In genomic region chr19:39355253-39355652, GRCh38 we compare ENCODE assay signal across 21 cellular contexts. TPM values are rescaled to one million over a fixed set of nuclear protein-coding genes. Genes with fewer than 3 reads are reported as not detected.
DNase-seq lines count a peak whose midpoint lies in the region; ATAC-seq, FAIRE-seq and TF ChIP-seq lines count a peak whose summit lies in the region.
"Had no signal": no experiment of that assay in that cellular context is flagged by ENCODE, and none has a peak within 500 bp of the region (broad histone marks: within the 10 kb centered on the region; RNA-seq: fewer than 3 reads in every experiment).

No MANE protein-coding gene starts in this region.

- no peaks in the 10 kb centered on the region for H4K20me1 ChIP-seq in HepG2 (ENCODE audit: insufficient read depth, low read length)

- POLR2A ChIA-PET in HepG2 (lab: Yijun Ruan, JAX), result interaction anchor here (1.4 kb wide), 1 partner anchor 36 kb away, joined by 4 read pairs; the partner anchor contains the start of genes MED29 and PAF1

- TF ChIP-seq RAD21 in HepG2 (CRISPR knock-in tag; IDR thresholded peaks at IDR 0.05), result no peak

- no peak overlapping the region for H3K9ac ChIP-seq in HepG2 (ENCODE audit: insufficient read depth, low read depth, low read length)
- H3K9ac ChIP-seq: BLaER1 had no signal

- H3K36me3 Mint-ChIP-seq in stimulated activated effector memory CD8-positive, alpha-beta T cell treated with anti-CD3 and anti-CD28 coated beads, Interleukin-12 subunit alpha, Interleukin-12 subunit beta, amount 100 ng/mL, for 72 hours, result peaks cover 88% of the 10 kb centered on the region
- peaks cover 24% of the 10 kb centered on the region for H3K36me3 Mint-ChIP-seq in natural killer cell treated with Interleukin-12 subunit alpha and Interleukin-12 subunit beta and Interleukin-15 and Interleukin-18, amount 100 ng/mL, for 72 hours

- no TSS peak for BruUV-seq in HepG2 (replicated peaks; lab: Mats Ljungman, UMichigan)

- no peaks in the 10 kb centered on the region for H3K4me1 ChIP-seq in HepG2 (ENCODE audit: insufficient read depth, low read length)

- whole genome bisulfite sequencing in HepG2 (ENCODE audit: low lambda C conversion rate), result 97% methylated on average over 4 of the region's 5 CpGs

- H3K36me3 ChIP-seq in HepG2 (replicated peaks in 1 of 2; ENCODE audit: control insufficient read depth in 1 of 2, insufficient read depth in 2 of 2, low read length in 2 of 2), result peaks cover 24 to 73% of the 10 kb centered on the region in 2 experiments

- H3K9me3 Mint-ChIP-seq in stimulated activated effector memory CD8-positive, alpha-beta T cell treated with anti-CD3 and anti-CD28 coated beads, Interleukin-12 subunit alpha, Interleukin-12 subunit beta, amount 100 ng/mL, for 72 hours, result no peaks in the 10 kb centered on the region
- no peaks in the 10 kb centered on the region for H3K9me3 Mint-ChIP-seq in natural killer cell treated with Interleukin-12 subunit alpha and Interleukin-12 subunit beta and Interleukin-15 and Interleukin-18, amount 100 ng/mL, for 72 hours
- H3K9me3 Mint-ChIP-seq: CD4-positive, alpha-beta memory T cell had no signal

- intact Hi-C loops in HepG2 (cut with micrococcal nuclease; ENCODE audit: unreplicated experiment), result no loop called here

- H3K4me3 Mint-ChIP-seq in stimulated activated effector memory CD8-positive, alpha-beta T cell treated with anti-CD3 and anti-CD28 coated beads, Interleukin-12 subunit alpha, Interleukin-12 subunit beta, amount 100 ng/mL, for 72 hours, result no peak overlapping the region
- H3K4me3 Mint-ChIP-seq in natural killer cell treated with Interleukin-12 subunit alpha and Interleukin-12 subunit beta and Interleukin-15 and Interleukin-18, amount 100 ng/mL, for 72 hours, result no peak overlapping the region
- H3K4me3 Mint-ChIP-seq: CD4-positive, alpha-beta memory T cell had no signal

- TF ChIP-seq POLR2A in HepG2 (IDR thresholded peaks at IDR 0.05; ENCODE audit: insufficient read depth in 1 of 2, low read depth in 2 of 2, low read length in 2 of 2), result no peak

- H3K79me2 ChIP-seq in HepG2 (ENCODE audit: insufficient read depth, low read length), result no peaks in the 10 kb centered on the region

- no peak for FAIRE-seq in HepG2 (lab: Jason Lieb, UNC)
- FAIRE-seq: A204.1, RCC 7860 had no signal

- peaks cover 17% of the 10 kb centered on the region for H3K4me1 Mint-ChIP-seq in stimulated activated effector memory CD8-positive, alpha-beta T cell treated with anti-CD3 and anti-CD28 coated beads, Interleukin-12 subunit alpha, Interleukin-12 subunit beta, amount 100 ng/mL, for 72 hours
- H3K4me1 Mint-ChIP-seq in natural killer cell treated with Interleukin-12 subunit alpha and Interleukin-12 subunit beta and Interleukin-15 and Interleukin-18, amount 100 ng/mL, for 72 hours (ENCODE audit: low read depth in 2 of 2), result peaks cover 13 to 15% of the 10 kb centered on the region in 2 donors

- CTCF ChIA-PET in HepG2 (lab: Yijun Ruan, JAX; ENCODE audit: low intra/inter-chr PET ratio, low total read pairs), result no interaction called here

- no peaks in the 10 kb centered on the region for H3K27me3 Mint-ChIP-seq in natural killer cell treated with Interleukin-12 subunit alpha and Interleukin-12 subunit beta and Interleukin-15 and Interleukin-18, amount 100 ng/mL, for 72 hours
- H3K27me3 Mint-ChIP-seq: CD4-positive, alpha-beta memory T cell had no signal

- ATAC-seq in stimulated activated effector memory CD8-positive, alpha-beta T cell treated with anti-CD3 and anti-CD28 coated beads, Interleukin-12 subunit alpha, Interleukin-12 subunit beta, amount 100 ng/mL, for 72 hours, result no peak
- no peak for ATAC-seq in natural killer cell treated with Interleukin-12 subunit alpha and Interleukin-12 subunit beta and Interleukin-15 and Interleukin-18, amount 100 ng/mL, for 72 hours
- no peak for ATAC-seq in HepG2
- ATAC-seq: Right ventricle myocardium inferior had no signal

- in situ Hi-C loops in HepG2 (cut with HindIII; ENCODE audit: extremely low pct_ligation_motif_present, low pct_unique_long_range_greater_than_20kb), result no loop called here

- TF ChIP-seq EP300 in HepG2 (IDR thresholded peaks at IDR 0.05; ENCODE audit: low read depth in 2 of 2, low read length in 2 of 2) (no peak), HepG2 (CRISPR knock-in tag; IDR thresholded peaks at IDR 0.05; ENCODE audit: borderline replicate concordance) (no peak)

- H3K27ac ChIP-seq in layer of hippocampus (ENCODE audit: low read depth, low read length) (peak overlapping the region; percentile 52), HepG2 (ENCODE audit: extremely low read length, insufficient read depth, low read length) (no peak overlapping the region)
- H3K27ac ChIP-seq: BLaER1 had no signal

- H3K4me2 ChIP-seq in HepG2 (ENCODE audit: low read depth, low read length), result no peak overlapping the region
- H3K4me2 ChIP-seq: BLaER1 had no signal

- H3K9me3 ChIP-seq in HepG2 (ENCODE audit: low read length), result no peaks in the 10 kb centered on the region
- H3K9me3 ChIP-seq: BLaER1 had no signal

- H3K27ac Mint-ChIP-seq in stimulated activated effector memory CD8-positive, alpha-beta T cell treated with anti-CD3 and anti-CD28 coated beads, Interleukin-12 subunit alpha, Interleukin-12 subunit beta, amount 100 ng/mL, for 72 hours, result peak overlapping the region; percentile 23
- no peak overlapping the region for H3K27ac Mint-ChIP-seq in natural killer cell treated with Interleukin-12 subunit alpha and Interleukin-12 subunit beta and Interleukin-15 and Interleukin-18, amount 100 ng/mL, for 72 hours

- no peaks in the 10 kb centered on the region for H3K27me3 ChIP-seq in layer of hippocampus (ENCODE audit: control insufficient read depth, insufficient read depth, low read length)
- H3K27me3 ChIP-seq in HepG2 (ENCODE audit: control insufficient read depth in 1 of 2, insufficient read depth in 2 of 2, low read length in 2 of 2), result no peaks in the 10 kb centered on the region
- H3K27me3 ChIP-seq: BLaER1 had no signal

- no peak overlapping the region for H2AFZ ChIP-seq in HepG2 (ENCODE audit: low read length)

- peak; percentile 79 for DNase-seq in Ammon's horn (ENCODE audit: low spot score)
- DNase-seq in anterior cingulate cortex (lab: John Stamatoyannopoulos, UW), result peak in 37 of 58 donors; percentile 6 to 83 (median 48)
- DNase-seq in stimulated activated effector memory CD8-positive, alpha-beta T cell treated with anti-CD3 and anti-CD28 coated beads, Interleukin-12 subunit alpha, Interleukin-12 subunit beta, amount 100 ng/mL, for 72 hours (ENCODE audit: low spot score in 2 of 2), result no peak
- no peak for DNase-seq in natural killer cell treated with Interleukin-12 subunit alpha and Interleukin-12 subunit beta and Interleukin-15 and Interleukin-18, amount 100 ng/mL, for 72 hours (ENCODE audit: low spot score)
- no peak for DNase-seq in HepG2 (ENCODE audit: low spot score)
- no peak for DNase-seq in dedifferentiated amniotic fluid mesenchymal stem cell (ENCODE audit: extremely low spot score)
- DNase-seq: Calu3; CD4-positive, alpha-beta memory T cell; GF-D8; NCI-H1092 treated with DMSO at 0.1 percent for 48 hours; NCI-H146; NCI-H2029 treated with DMSO at 0.1 percent for 48 hours; NCI-H2171; NK-92 treated with Interleukin-12 subunit alpha and Interleukin-12 subunit beta, amount 100 ng/mL, for 24 hours had no signal

- TF ChIP-seq CTCF in HepG2 (CRISPR knock-in tag; IDR thresholded peaks at IDR 0.05), result no peak

- H3K4me3 ChIP-seq in HepG2 (replicated peaks in 1 of 3; ENCODE audit: insufficient read depth in 1 of 3, low read depth in 2 of 3, low read length in 3 of 3), result no peak overlapping the region
- H3K4me3 ChIP-seq: BLaER1, K562 had no signal

RNA-seq across cellular contexts. Expression of gene SAMD4B, which starts 13.0 kb away (rescaled TPM):
- total RNA-seq in natural killer cell treated with Interleukin-12 subunit alpha and Interleukin-12 subunit beta and Interleukin-15 and Interleukin-18, amount 100 ng/mL, for 72 hours, result 10 to 100 TPM; 81.4 to 95.5 TPM
- total RNA-seq in HepG2 (2016; rRNA removed; fragmentation: Illumina TruSeq; extraction: Trizol), result 26.0 and 29.1 TPM in 2 replicates
- total RNA-seq in HepG2 (2016; cell fraction: cytosol; rRNA removed; fragmentation: Illumina TruSeq; extraction: Trizol; ENCODE audit: low read depth), result 7.2 and 7.4 TPM in 2 replicates
- 25.8 and 26.5 TPM in 2 replicates for total RNA-seq in HepG2 (2016; cell fraction: insoluble cytoplasmic fraction; rRNA removed; fragmentation: Illumina TruSeq; extraction: Trizol)
- total RNA-seq in HepG2 (2016; cell fraction: membrane; rRNA removed; fragmentation: Illumina TruSeq; extraction: Trizol), result 26.3 and 30.4 TPM in 2 replicates
- 21.5 and 28.0 TPM in 2 replicates for total RNA-seq in HepG2 (2016; cell fraction: nucleus; rRNA removed; fragmentation: Illumina TruSeq; extraction: Trizol)
- polyA plus RNA-seq in HepG2 (2011; rRNA removed), result 31.8 and 37.7 TPM in 2 replicates
- polyA plus RNA-seq in HepG2 (2011; cell fraction: cytosol; rRNA removed), result 15.3 and 21.3 TPM in 2 replicates
- 70.1 and 82.6 TPM in 2 replicates for polyA plus RNA-seq in HepG2 (2011; cell fraction: nucleus; rRNA removed)
- 35.6 and 45.7 TPM in 2 replicates for polyA plus RNA-seq in HepG2 (2012)
- 7.6 and 8.0 TPM in 2 replicates for polyA plus RNA-seq in HepG2 (2016; cell fraction: cytosol; fragmentation: Illumina TruSeq; extraction: Trizol; ENCODE audit: low read depth)
- polyA plus RNA-seq in HepG2 (2016; cell fraction: insoluble cytoplasmic fraction; fragmentation: Illumina TruSeq; extraction: Trizol; ENCODE audit: low read depth), result 33.5 and 49.3 TPM in 2 replicates
- 31.4 and 33.2 TPM in 2 replicates for polyA plus RNA-seq in HepG2 (2016; cell fraction: membrane; fragmentation: Illumina TruSeq; extraction: Trizol; ENCODE audit: low read depth)
- polyA plus RNA-seq in HepG2 (2016; cell fraction: nucleus; fragmentation: Illumina TruSeq; extraction: Trizol; ENCODE audit: insufficient read depth, low read depth), result 81.0 and 81.2 TPM in 2 replicates
- polyA minus RNA-seq in HepG2 (2011; rRNA and poly(A)+ RNA removed; ENCODE audit: low replicate concordance), result 63.3 and 83.3 TPM in 2 replicates
- 21.3 and 24.8 TPM in 2 replicates for polyA minus RNA-seq in HepG2 (2011; cell fraction: cytosol; rRNA and poly(A)+ RNA removed)
- 25.0 and 25.6 TPM in 2 replicates for polyA minus RNA-seq in HepG2 (2011; cell fraction: nucleus; rRNA and poly(A)+ RNA removed)

RNA-seq across cellular contexts. Expression of gene GMFG, which starts 19.4 kb away (rescaled TPM):
- 100 to 1,000 TPM; 185 to 242 TPM for total RNA-seq in natural killer cell treated with Interleukin-12 subunit alpha and Interleukin-12 subunit beta and Interleukin-15 and Interleukin-18, amount 100 ng/mL, for 72 hours
- 1.1 TPM in 1 of 2 replicates, not detected in the other for total RNA-seq in HepG2 (2016; rRNA removed; fragmentation: Illumina TruSeq; extraction: Trizol)
- 0.88 TPM in 1 of 2 replicates, not detected in the other for total RNA-seq in HepG2 (2016; cell fraction: cytosol; rRNA removed; fragmentation: Illumina TruSeq; extraction: Trizol; ENCODE audit: low read depth)
- total RNA-seq in HepG2 (2016; cell fraction: insoluble cytoplasmic fraction; rRNA removed; fragmentation: Illumina TruSeq; extraction: Trizol), result 0.35 and 1.1 TPM in 2 replicates
- 0.46 TPM in 1 of 2 replicates, not detected in the other for total RNA-seq in HepG2 (2016; cell fraction: membrane; rRNA removed; fragmentation: Illumina TruSeq; extraction: Trizol)
- total RNA-seq in HepG2 (2016; cell fraction: nucleus; rRNA removed; fragmentation: Illumina TruSeq; extraction: Trizol), result not detected in 2 replicates
- 7.5 and 7.9 TPM in 2 replicates for polyA plus RNA-seq in HepG2 (2011; rRNA removed)
- polyA plus RNA-seq in HepG2 (2011; cell fraction: cytosol; rRNA removed), result 5.3 and 8.4 TPM in 2 replicates
- polyA plus RNA-seq in HepG2 (2011; cell fraction: nucleus; rRNA removed), result 2.2 and 3.1 TPM in 2 replicates
- polyA plus RNA-seq in HepG2 (2012), result 10.9 and 18.0 TPM in 2 replicates
- 0.45 TPM in 1 of 2 replicates, not detected in the other for polyA plus RNA-seq in HepG2 (2016; cell fraction: cytosol; fragmentation: Illumina TruSeq; extraction: Trizol; ENCODE audit: low read depth)
- polyA plus RNA-seq in HepG2 (2016; cell fraction: insoluble cytoplasmic fraction; fragmentation: Illumina TruSeq; extraction: Trizol; ENCODE audit: low read depth), result 1.1 TPM in 1 of 2 replicates, not detected in the other
- polyA plus RNA-seq in HepG2 (2016; cell fraction: membrane; fragmentation: Illumina TruSeq; extraction: Trizol; ENCODE audit: low read depth), result 0.42 TPM in 1 of 2 replicates, not detected in the other
- not detected in 2 replicates for polyA plus RNA-seq in HepG2 (2016; cell fraction: nucleus; fragmentation: Illumina TruSeq; extraction: Trizol; ENCODE audit: insufficient read depth, low read depth)
- 1.5 TPM in 1 of 2 replicates, not detected in the other for polyA minus RNA-seq in HepG2 (2011; rRNA and poly(A)+ RNA removed; ENCODE audit: low replicate concordance)
- not detected in 2 replicates for polyA minus RNA-seq in HepG2 (2011; cell fraction: cytosol; rRNA and poly(A)+ RNA removed)
- polyA minus RNA-seq in HepG2 (2011; cell fraction: nucleus; rRNA and poly(A)+ RNA removed), result not detected in 2 replicates
- total RNA-seq: Calu3, NCI-H460 had no signal

RNA-seq across cellular contexts. Expression of gene LRFN1, which starts 34.6 kb away (rescaled TPM):
- 1 to 10 TPM; 2.3 to 4.9 TPM for total RNA-seq in natural killer cell treated with Interleukin-12 subunit alpha and Interleukin-12 subunit beta and Interleukin-15 and Interleukin-18, amount 100 ng/mL, for 72 hours
- 0.04 TPM in 1 of 2 replicates, not detected in the other for total RNA-seq in HepG2 (2016; rRNA removed; fragmentation: Illumina TruSeq; extraction: Trizol)
- 0.09 TPM in 1 of 2 replicates, not detected in the other for total RNA-seq in HepG2 (2016; cell fraction: cytosol; rRNA removed; fragmentation: Illumina TruSeq; extraction: Trizol; ENCODE audit: low read depth)
- 0.06 TPM in 1 of 2 replicates, not detected in the other for total RNA-seq in HepG2 (2016; cell fraction: insoluble cytoplasmic fraction; rRNA removed; fragmentation: Illumina TruSeq; extraction: Trizol)
- total RNA-seq in HepG2 (2016; cell fraction: membrane; rRNA removed; fragmentation: Illumina TruSeq; extraction: Trizol), result 0.06 TPM in 1 of 2 replicates, not detected in the other
- 0.19 TPM in 1 of 2 replicates, not detected in the other for total RNA-seq in HepG2 (2016; cell fraction: nucleus; rRNA removed; fragmentation: Illumina TruSeq; extraction: Trizol)
- polyA plus RNA-seq in HepG2 (2011; rRNA removed), result 0.07 TPM in 1 of 2 replicates, not detected in the other
- polyA plus RNA-seq in HepG2 (2011; cell fraction: cytosol; rRNA removed), result 0.04 and 0.05 TPM in 2 replicates
- 0.16 and 0.17 TPM in 2 replicates for polyA plus RNA-seq in HepG2 (2011; cell fraction: nucleus; rRNA removed)
- polyA plus RNA-seq in HepG2 (2012), result 0.36 and 0.39 TPM in 2 replicates
- 0.06 TPM in 1 of 2 replicates, not detected in the other for polyA plus RNA-seq in HepG2 (2016; cell fraction: cytosol; fragmentation: Illumina TruSeq; extraction: Trizol; ENCODE audit: low read depth)
- 0.13 and 0.19 TPM in 2 replicates for polyA plus RNA-seq in HepG2 (2016; cell fraction: insoluble cytoplasmic fraction; fragmentation: Illumina TruSeq; extraction: Trizol; ENCODE audit: low read depth)
- polyA plus RNA-seq in HepG2 (2016; cell fraction: membrane; fragmentation: Illumina TruSeq; extraction: Trizol; ENCODE audit: low read depth), result 0.09 and 0.15 TPM in 2 replicates
- 0.15 and 0.52 TPM in 2 replicates for polyA plus RNA-seq in HepG2 (2016; cell fraction: nucleus; fragmentation: Illumina TruSeq; extraction: Trizol; ENCODE audit: insufficient read depth, low read depth)
- polyA minus RNA-seq in HepG2 (2011; rRNA and poly(A)+ RNA removed; ENCODE audit: low replicate concordance), result 0.10 TPM in 1 of 2 replicates, not detected in the other
- polyA minus RNA-seq in HepG2 (2011; cell fraction: cytosol; rRNA and poly(A)+ RNA removed), result not detected in 2 replicates
- 0.25 TPM in 1 of 2 replicates, not detected in the other for polyA minus RNA-seq in HepG2 (2011; cell fraction: nucleus; rRNA and poly(A)+ RNA removed)

RNA-seq across cellular contexts. Expression of gene PAF1, which starts 35.7 kb away (rescaled TPM):
- 10 to 100 TPM; 38.1 to 39.2 TPM for total RNA-seq in natural killer cell treated with Interleukin-12 subunit alpha and Interleukin-12 subunit beta and Interleukin-15 and Interleukin-18, amount 100 ng/mL, for 72 hours
- total RNA-seq in HepG2 (2016; rRNA removed; fragmentation: Illumina TruSeq; extraction: Trizol), result 30.2 and 31.0 TPM in 2 replicates
- total RNA-seq in HepG2 (2016; cell fraction: cytosol; rRNA removed; fragmentation: Illumina TruSeq; extraction: Trizol; ENCODE audit: low read depth), result 4.3 and 4.6 TPM in 2 replicates
- 25.2 and 33.6 TPM in 2 replicates for total RNA-seq in HepG2 (2016; cell fraction: insoluble cytoplasmic fraction; rRNA removed; fragmentation: Illumina TruSeq; extraction: Trizol)
- 7.2 and 8.9 TPM in 2 replicates for total RNA-seq in HepG2 (2016; cell fraction: membrane; rRNA removed; fragmentation: Illumina TruSeq; extraction: Trizol)
- total RNA-seq in HepG2 (2016; cell fraction: nucleus; rRNA removed; fragmentation: Illumina TruSeq; extraction: Trizol), result 17.1 and 20.6 TPM in 2 replicates
- polyA plus RNA-seq in HepG2 (2011; rRNA removed), result 30.3 and 31.1 TPM in 2 replicates
- polyA plus RNA-seq in HepG2 (2011; cell fraction: cytosol; rRNA removed), result 23.2 and 28.5 TPM in 2 replicates
- polyA plus RNA-seq in HepG2 (2011; cell fraction: nucleus; rRNA removed), result 46.4 and 51.2 TPM in 2 replicates
- 31.0 and 32.0 TPM in 2 replicates for polyA plus RNA-seq in HepG2 (2012)
- polyA plus RNA-seq in HepG2 (2016; cell fraction: cytosol; fragmentation: Illumina TruSeq; extraction: Trizol; ENCODE audit: low read depth), result 4.2 and 4.5 TPM in 2 replicates
- 45.7 and 53.2 TPM in 2 replicates for polyA plus RNA-seq in HepG2 (2016; cell fraction: insoluble cytoplasmic fraction; fragmentation: Illumina TruSeq; extraction: Trizol; ENCODE audit: low read depth)
- polyA plus RNA-seq in HepG2 (2016; cell fraction: membrane; fragmentation: Illumina TruSeq; extraction: Trizol; ENCODE audit: low read depth), result 7.1 and 7.8 TPM in 2 replicates
- 51.5 and 52.7 TPM in 2 replicates for polyA plus RNA-seq in HepG2 (2016; cell fraction: nucleus; fragmentation: Illumina TruSeq; extraction: Trizol; ENCODE audit: insufficient read depth, low read depth)
- 32.5 and 51.4 TPM in 2 replicates for polyA minus RNA-seq in HepG2 (2011; rRNA and poly(A)+ RNA removed; ENCODE audit: low replicate concordance)
- 17.1 and 19.9 TPM in 2 replicates for polyA minus RNA-seq in HepG2 (2011; cell fraction: cytosol; rRNA and poly(A)+ RNA removed)
- polyA minus RNA-seq in HepG2 (2011; cell fraction: nucleus; rRNA and poly(A)+ RNA removed), result 30.1 and 33.9 TPM in 2 replicates

RNA-seq across cellular contexts. Expression of gene MED29, which starts 35.9 kb away (rescaled TPM):
- 10 to 100 TPM; 22.2 to 35.2 TPM for total RNA-seq in natural killer cell treated with Interleukin-12 subunit alpha and Interleukin-12 subunit beta and Interleukin-15 and Interleukin-18, amount 100 ng/mL, for 72 hours
- total RNA-seq in HepG2 (2016; rRNA removed; fragmentation: Illumina TruSeq; extraction: Trizol), result 14.0 and 18.1 TPM in 2 replicates
- 3.3 and 3.4 TPM in 2 replicates for total RNA-seq in HepG2 (2016; cell fraction: cytosol; rRNA removed; fragmentation: Illumina TruSeq; extraction: Trizol; ENCODE audit: low read depth)
- 14.6 and 16.5 TPM in 2 replicates for total RNA-seq in HepG2 (2016; cell fraction: insoluble cytoplasmic fraction; rRNA removed; fragmentation: Illumina TruSeq; extraction: Trizol)
- 8.2 and 8.3 TPM in 2 replicates for total RNA-seq in HepG2 (2016; cell fraction: membrane; rRNA removed; fragmentation: Illumina TruSeq; extraction: Trizol)
- total RNA-seq in HepG2 (2016; cell fraction: nucleus; rRNA removed; fragmentation: Illumina TruSeq; extraction: Trizol), result 6.8 and 6.9 TPM in 2 replicates
- 19.7 and 23.7 TPM in 2 replicates for polyA plus RNA-seq in HepG2 (2011; rRNA removed)
- polyA plus RNA-seq in HepG2 (2011; cell fraction: cytosol; rRNA removed), result 23.2 and 27.9 TPM in 2 replicates
- polyA plus RNA-seq in HepG2 (2011; cell fraction: nucleus; rRNA removed), result 16.6 and 20.4 TPM in 2 replicates
- polyA plus RNA-seq in HepG2 (2012), result 12.2 and 13.4 TPM in 2 replicates
- 3.1 TPM in 2 replicates for polyA plus RNA-seq in HepG2 (2016; cell fraction: cytosol; fragmentation: Illumina TruSeq; extraction: Trizol; ENCODE audit: low read depth)
- 18.4 and 20.3 TPM in 2 replicates for polyA plus RNA-seq in HepG2 (2016; cell fraction: insoluble cytoplasmic fraction; fragmentation: Illumina TruSeq; extraction: Trizol; ENCODE audit: low read depth)
- 6.3 and 7.9 TPM in 2 replicates for polyA plus RNA-seq in HepG2 (2016; cell fraction: membrane; fragmentation: Illumina TruSeq; extraction: Trizol; ENCODE audit: low read depth)
- 14.1 and 15.8 TPM in 2 replicates for polyA plus RNA-seq in HepG2 (2016; cell fraction: nucleus; fragmentation: Illumina TruSeq; extraction: Trizol; ENCODE audit: insufficient read depth, low read depth)
- 44.1 and 48.3 TPM in 2 replicates for polyA minus RNA-seq in HepG2 (2011; rRNA and poly(A)+ RNA removed; ENCODE audit: low replicate concordance)
- polyA minus RNA-seq in HepG2 (2011; cell fraction: cytosol; rRNA and poly(A)+ RNA removed), result 10.6 and 11.3 TPM in 2 replicates
- polyA minus RNA-seq in HepG2 (2011; cell fraction: nucleus; rRNA and poly(A)+ RNA removed), result 10.1 and 13.1 TPM in 2 replicates

Comparison
In these comparisons a context has a peak if more than half of its experiments do, and no peak if none do; other contexts are left out.
1. DNase-seq: peak in Ammon's horn (single experiment) and anterior cingulate cortex (37 of 58); none in stimulated activated effector memory CD8-positive, alpha-beta T cell treated with anti-CD3 and anti-CD28 coated beads, Interleukin-12 subunit alpha, Interleukin-12 subunit beta, amount 100 ng/mL, for 72 hours (0 of 2), natural killer cell treated with Interleukin-12 subunit alpha and Interleukin-12 subunit beta and Interleukin-15 and Interleukin-18, amount 100 ng/mL, for 72 hours (single experiment), HepG2 (single experiment) and dedifferentiated amniotic fluid mesenchymal stem cell (single experiment).
2. RNA of gene GMFG, which starts 19.4 kb away (total RNA-seq): 185 to 242 TPM in natural killer cell treated with Interleukin-12 subunit alpha and Interleukin-12 subunit beta and Interleukin-15 and Interleukin-18, amount 100 ng/mL, for 72 hours; 0.35 to 1.1 TPM in HepG2; every median in the first group is over 10 times any median in the second.